ENCODE assay signal across 12 cellular contexts in the genomic region with DNA sequence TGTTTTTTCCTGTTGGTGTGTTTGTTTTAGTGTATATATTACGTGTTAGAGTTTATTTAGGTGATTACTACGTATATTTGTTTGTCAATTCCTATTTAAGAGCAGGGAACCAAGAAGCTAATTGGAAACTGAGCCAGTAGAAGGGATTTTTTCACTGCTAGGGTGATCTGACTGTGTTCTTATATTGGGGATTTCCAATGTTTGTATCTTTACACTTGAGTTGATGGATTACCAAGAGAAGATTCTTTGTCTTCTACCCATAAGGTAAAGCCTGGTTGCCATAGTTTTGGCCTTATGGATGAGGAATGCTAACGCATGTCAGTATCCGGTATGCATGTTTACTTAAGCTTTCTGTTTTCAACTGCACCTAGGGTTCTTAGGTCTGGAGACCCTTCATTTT.
"Had no signal": no experiment of that assay in that cellular context is flagged by ENCODE, and none has a peak within 500 bp of the region (broad histone marks: within the 10 kb centered on the region; RNA-seq: fewer than 3 reads in every experiment).

No MANE protein-coding gene starts in this region.

- H3K36me3 ChIP-seq: adrenal gland, pancreas, transverse colon had no signal

- H3K9me3 ChIP-seq: adrenal gland, pancreas, transverse colon had no signal

- DNase-seq: activated CD4-positive, alpha-beta T cell treated with anti-CD3 and anti-CD28 coated beads, Interleukin-2, amount 10 ng/mL, durations not matched to agents 24 days and 14 days; activated naive CD4-positive, alpha-beta T cell treated with anti-CD3 and anti-CD28 coated beads, Interleukin-2, amount 50 U/mL, for 16 hours; adrenal gland; caudate nucleus; effector CD8-positive, alpha-beta T cell; mesendoderm; pancreas; stimulated activated CD4-positive, alpha-beta T cell treated with anti-CD3 and anti-CD28 coated beads, Interleukin-4, amount 100 ng/mL, for 24 hours; T-cell; transverse colon had no signal

- H3K4me3 ChIP-seq: adrenal gland, coronary artery, hepatocyte, pancreas, transverse colon had no signal

- H3K27ac Mint-ChIP-seq: activated CD4-positive, alpha-beta T cell treated with anti-CD3 and anti-CD28 coated beads, Interleukin-2, amount 10 ng/mL, durations not matched to agents 24 days and 14 days; T-cell had no signal

- H2AFZ ChIP-seq: hepatocyte had no signal

- H3K9me3 Mint-ChIP-seq: activated CD4-positive, alpha-beta T cell treated with anti-CD3 and anti-CD28 coated beads, Interleukin-2, amount 10 ng/mL, durations not matched to agents 24 days and 14 days; T-cell had no signal

- H3K4me3 Mint-ChIP-seq: activated CD4-positive, alpha-beta T cell treated with anti-CD3 and anti-CD28 coated beads, Interleukin-2, amount 10 ng/mL, durations not matched to agents 24 days and 14 days; T-cell had no signal

- H3K4me2 ChIP-seq: hepatocyte had no signal

- H3K27me3 ChIP-seq: adrenal gland, hepatocyte, pancreas, transverse colon had no signal

- H3K27ac ChIP-seq: adrenal gland, coronary artery, hepatocyte, pancreas, transverse colon had no signal

- ATAC-seq: pancreas, T-cell had no signal

- H3K27me3 Mint-ChIP-seq: activated CD4-positive, alpha-beta T cell treated with anti-CD3 and anti-CD28 coated beads, Interleukin-2, amount 10 ng/mL, durations not matched to agents 24 days and 14 days; T-cell had no signal
